ENCODE assay signal across 8 cellular contexts in genomic region chr4:112704991-112705845, GRCh38.
DNase-seq lines count a peak whose midpoint lies in the region; ATAC-seq and TF ChIP-seq lines count a peak whose summit lies in the region.

No MANE protein-coding gene starts in this region.

- no peaks in the 10 kb centered on the region; the same call in 1 of the 2 replicates for H3K36me3 Mint-ChIP-seq in HFFc6 (ENCODE audit: low read depth)
- peaks cover 3% of the 10 kb centered on the region for H3K36me3 Mint-ChIP-seq in chondrocyte (ENCODE audit: low read depth)

- CTCF ChIA-PET in Panc1 (lab: Charles Lee), result no interaction called here

- H3K9me3 Mint-ChIP-seq in HFFc6 (no peaks in the 10 kb centered on the region), chondrocyte (ENCODE audit: low read depth) (peaks cover 3% of the 10 kb centered on the region)

- H3K27ac Mint-ChIP-seq in HFFc6 (no peak overlapping the region), chondrocyte (ENCODE audit: unreplicated experiment) (no peak overlapping the region)

- H3K4me1 ChIP-seq in Panc1 (ENCODE audit: control insufficient read depth, insufficient read depth, low read length), result no peaks in the 10 kb centered on the region

- peak overlapping the region; percentile 54; the same call in 1 of the 2 replicates for H3K4me3 Mint-ChIP-seq in HFFc6
- peak overlapping the region; percentile 69 for H3K4me3 Mint-ChIP-seq in chondrocyte (ENCODE audit: unreplicated experiment)

- no peaks in the 10 kb centered on the region for H3K9me3 ChIP-seq in Panc1 (ENCODE audit: control insufficient read depth, insufficient read depth, low read depth, low read length)

- TF ChIP-seq CTCF in HFFc6 (IDR thresholded peaks at IDR 0.05), result no peak
- TF ChIP-seq CTCF in Panc1 (IDR thresholded peaks at IDR 0.05), result no peak
- no peak for TF ChIP-seq CTCF in chondrocyte (IDR thresholded peaks at IDR 0.05)
- TF ChIP-seq CTCF in kidney epithelial cell (IDR thresholded peaks at IDR 0.05; ENCODE audit: insufficient read depth, low read length, poor library complexity, severe bottlenecking), result no peak

- H3K27me3 ChIP-seq in Panc1 (ENCODE audit: control insufficient read depth, insufficient read depth, low read length) (peaks cover 13% of the 10 kb centered on the region), kidney epithelial cell (ENCODE audit: control insufficient read depth, insufficient read depth, low read length) (peaks cover 14% of the 10 kb centered on the region)

- BruUV-seq in Panc1 (replicated peaks; lab: Mats Ljungman, UMichigan), result no TSS peak

- H3K4me1 Mint-ChIP-seq in HFFc6 (ENCODE audit: low read depth) (peaks cover 7% of the 10 kb centered on the region), chondrocyte (ENCODE audit: low read depth) (peaks cover 13% of the 10 kb centered on the region)

- H3K27me3 Mint-ChIP-seq in HFFc6 (ENCODE audit: insufficient read depth) (peaks cover 31% of the 10 kb centered on the region), chondrocyte (ENCODE audit: low read depth) (peaks cover 59% of the 10 kb centered on the region)

- peak; percentile 13 for DNase-seq in NCI-H1105 treated with DMSO at 0.1 percent for 48 hours (lab: John Stamatoyannopoulos, UW)
- no peak for DNase-seq in NCI-H1105 (lab: John Stamatoyannopoulos, UW)
- peak; percentile 69 for DNase-seq in HFFc6
- DNase-seq in Panc1 (ENCODE audit: low read depth, low spot score), result no peak
- no peak for DNase-seq in chondrocyte (ENCODE audit: low spot score)
- DNase-seq in kidney epithelial cell (ENCODE audit: low read depth), result peak; percentile 18
- DNase-seq in stimulated activated CD8-positive, alpha-beta memory T cell treated with anti-CD3 and anti-CD28 coated beads, Interleukin-4, amount 100 ng/mL, for 48 hours, result peak; percentile 27
- DNase-seq in NOMO-1 treated with dmso at 0.1 percent for 144 hours (lab: John Stamatoyannopoulos, UW; ENCODE audit: unreplicated experiment), result no peak

- in situ Hi-C loops in Panc1 (cut with HindIII; ENCODE audit: low pct_unique_long_range_greater_than_20kb, low sequenced_read_pairs), result no loop called here

- ATAC-seq in Panc1, result peak; percentile 88

- POLR2A ChIA-PET in Panc1 (lab: Charles Lee), result no interaction called here

- no peaks in the 10 kb centered on the region; the same call in 1 of the 2 replicates for H3K36me3 ChIP-seq in Panc1 (ENCODE audit: control insufficient read depth, insufficient read depth, low read length)
- H3K36me3 ChIP-seq in kidney epithelial cell (ENCODE audit: control insufficient read depth, insufficient read depth, low read length), result no peaks in the 10 kb centered on the region

- intact Hi-C loops in Panc1 (cut with micrococcal nuclease; ENCODE audit: unreplicated experiment), result no loop called here

- peak overlapping the region; percentile 40 for H3K4me3 ChIP-seq in Panc1 (ENCODE audit: low read depth in 2 of 2, low read length in 2 of 2)
- H3K4me3 ChIP-seq in kidney epithelial cell (ENCODE audit: low read depth, low read length), result peak overlapping the region; percentile 38

- H3K27ac ChIP-seq in Panc1 (ENCODE audit: low read length), result no peak overlapping the region

Comparison
In these comparisons a context has a peak if more than half of its experiments do, and no peak if none do; other contexts are left out.
1. DNase-seq: peak in NCI-H1105 treated with DMSO at 0.1 percent for 48 hours (single experiment), HFFc6 (single experiment), kidney epithelial cell (single experiment) and stimulated activated CD8-positive, alpha-beta memory T cell treated with anti-CD3 and anti-CD28 coated beads, Interleukin-4, amount 100 ng/mL, for 48 hours (single experiment); none in NCI-H1105 (single experiment), Panc1 (single experiment), chondrocyte (single experiment) and NOMO-1 treated with dmso at 0.1 percent for 144 hours (single experiment).